Comparison of ENCODE assay signal across 15 cellular contexts in genomic region chr16:75003931-75004330, GRCh38.
"Had no signal": no experiment of that assay in that cellular context is flagged by ENCODE, and none has a peak within 500 bp of the region (broad histone marks: within the 10 kb centered on the region; RNA-seq: fewer than 3 reads in every experiment).

No MANE protein-coding gene starts in this region.

- H3K36me3 ChIP-seq: adrenal gland, colonic mucosa, SJCRH30, transverse colon had no signal

- H3K27ac ChIP-seq: colonic mucosa, esophagus squamous epithelium, SJCRH30, transverse colon had no signal

- DNase-seq: activated CD4-positive, alpha-beta T cell treated with anti-CD3 and anti-CD28 coated beads, Interleukin-2, amount 50 U/mL, for 4 hours; activated effector memory CD4-positive, alpha-beta T cell treated with anti-CD3 and anti-CD28 coated beads, Interleukin-2, amount 50 U/mL, for 16 hours; activated T-cell treated with anti-CD3 and anti-CD28 coated beads for 4 hours; central memory CD4-positive, alpha-beta T cell; colonic mucosa; esophagus squamous epithelium; hippocampal formation; nucleus accumbens; SJCRH30; stimulated activated naive CD8-positive, alpha-beta T cell treated with anti-CD3 and anti-CD28 coated beads, Interleukin-15, Interleukin-2, amounts not matched to agents 100 U/mL and 50 U/mL, for 24 hours; transverse colon had no signal

- ATAC-seq: activated CD4-positive, CD25-positive, alpha-beta regulatory T cell treated with anti-CD3 and anti-CD28 coated beads, Interleukin-2, amount 50 U/mL, for 24 hours; stimulated activated naive CD8-positive, alpha-beta T cell treated with anti-CD3 and anti-CD28 coated beads, Interleukin-15, Interleukin-2, amounts not matched to agents 100 U/mL and 50 U/mL, for 24 hours had no signal

- FAIRE-seq: endothelial cell of umbilical vein had no signal

- H3K27me3 Mint-ChIP-seq: activated naive CD4-positive, alpha-beta T cell treated with anti-CD3 and anti-CD28 coated beads, Interleukin-2, amount 50 U/mL, for 24 hours had no signal

- H3K4me3 Mint-ChIP-seq: activated naive CD4-positive, alpha-beta T cell treated with anti-CD3 and anti-CD28 coated beads, Interleukin-2, amount 50 U/mL, for 24 hours had no signal

- H3K27ac Mint-ChIP-seq: activated naive CD4-positive, alpha-beta T cell treated with anti-CD3 and anti-CD28 coated beads, Interleukin-2, amount 50 U/mL, for 24 hours had no signal

- H3K27me3 ChIP-seq: adrenal gland, colonic mucosa, esophagus squamous epithelium, SJCRH30, transverse colon had no signal

- H3K9me3 Mint-ChIP-seq: activated naive CD4-positive, alpha-beta T cell treated with anti-CD3 and anti-CD28 coated beads, Interleukin-2, amount 50 U/mL, for 24 hours had no signal

- H3K36me3 Mint-ChIP-seq: activated naive CD4-positive, alpha-beta T cell treated with anti-CD3 and anti-CD28 coated beads, Interleukin-2, amount 50 U/mL, for 24 hours had no signal

- H3K4me1 ChIP-seq: colonic mucosa had no signal

- H3K4me3 ChIP-seq: adrenal gland, colonic mucosa, esophagus squamous epithelium, SJCRH30, transverse colon had no signal

- H3K9me3 ChIP-seq: adrenal gland, colonic mucosa, esophagus squamous epithelium, SJCRH30, transverse colon had no signal
